Comparison of ENCODE assay signal across 23 cellular contexts in genomic region chr2:75564713-75565369, GRCh38. TPM values are rescaled to one million over a fixed set of nuclear protein-coding genes. Genes with fewer than 3 reads are reported as not detected.
DNase-seq lines count a peak whose midpoint lies in the region; ATAC-seq and TF ChIP-seq lines count a peak whose summit lies in the region.
"Had no signal": no experiment of that assay in that cellular context is flagged by ENCODE, and none has a peak within 500 bp of the region (broad histone marks: within the 10 kb centered on the region; RNA-seq: fewer than 3 reads in every experiment).

No MANE protein-coding gene starts in this region.

- H3K4me2 ChIP-seq in GM23248 (ENCODE audit: unreplicated experiment) (peak overlapping the region; percentile 50), SK-N-SH (peak overlapping the region; percentile 70), smooth muscle cell (no peak overlapping the region)
- H3K4me2 ChIP-seq: BLaER1 treated with 17β-estradiol and CSF1 and Interleukin-3, amounts not matched to agents 10 nM and 100 nM; GM23338 had no signal

- CTCF ChIA-PET in SK-N-SH (lab: Yijun Ruan, JAX), result interaction anchor here (1.1 to 2.4 kb wide), 5 partner anchors 25 to 101 kb away, joined by 3 to 12 read pairs (median 4); no protein-coding TSS in a partner anchor

- TF ChIP-seq CTCF in SK-N-SH (IDR thresholded peaks at IDR 0.05) (no peak), smooth muscle cell (IDR thresholded peaks at IDR 0.05; ENCODE audit: borderline replicate concordance, insufficient read depth, poor library complexity, severe bottlenecking) (no peak)

- 48 to 62% methylated on average over 4 of the region's 4 CpGs for WGBS in GM23248 (ENCODE audit: low coverage in 1 of 2, low lambda C conversion rate in 2 of 2, missing lambda C conversion rate in 2 of 2), 2 experiments
- WGBS in SK-N-SH (ENCODE audit: low lambda C conversion rate), result 66% methylated on average over 4 of the region's 4 CpGs
- WGBS in smooth muscle cell (ENCODE audit: low lambda C conversion rate), result 88% methylated on average over 4 of the region's 4 CpGs

- no peak overlapping the region for H3K4me3 ChIP-seq in GM23248
- no peak overlapping the region for H3K4me3 ChIP-seq in SK-N-SH (ENCODE audit: low read depth in 2 of 2, low read length in 1 of 2)
- H3K4me3 ChIP-seq in smooth muscle cell, result no peak overlapping the region
- H3K4me3 ChIP-seq: BLaER1 treated with 17β-estradiol and CSF1 and Interleukin-3, amounts not matched to agents 10 nM and 100 nM; GM23338; HAP-1; MG63; Peyer's patch; SJCRH30 had no signal

- peak overlapping the region; percentile 36 for H3K27ac ChIP-seq in GM23248
- H3K27ac ChIP-seq in SK-N-SH (ENCODE audit: low read depth in 2 of 2, low read length in 1 of 2), result peak overlapping the region; percentile 87 to 89
- H3K27ac ChIP-seq in smooth muscle cell (ENCODE audit: low read depth), result peak overlapping the region; percentile 58
- H3K27ac ChIP-seq: BLaER1 treated with 17β-estradiol and CSF1 and Interleukin-3, amounts not matched to agents 10 nM and 100 nM; Peyer's patch; SJCRH30 had no signal

- H3K36me3 ChIP-seq in GM23248 (ENCODE audit: low read depth) (no peaks in the 10 kb centered on the region), SK-N-SH (replicated peaks in 1 of 2; ENCODE audit: control insufficient read depth in 1 of 2, insufficient read depth in 2 of 2, low read length in 1 of 2) (no peaks in the 10 kb centered on the region), smooth muscle cell (ENCODE audit: low read depth) (no peaks in the 10 kb centered on the region)
- H3K36me3 ChIP-seq: BLaER1 treated with 17β-estradiol and CSF1 and Interleukin-3, amounts not matched to agents 10 nM and 100 nM; HAP-1; MG63; Peyer's patch; SJCRH30 had no signal

- H3K79me2 ChIP-seq in GM23248 (ENCODE audit: insufficient read depth), result peaks cover 9% of the 10 kb centered on the region
- H3K79me2 ChIP-seq in SK-N-SH (ENCODE audit: insufficient read depth), result peaks cover 58% of the 10 kb centered on the region
- no peaks in the 10 kb centered on the region for H3K79me2 ChIP-seq in smooth muscle cell (ENCODE audit: low read depth)

- H3K9ac ChIP-seq in GM23248 (peak overlapping the region; percentile 19; the same call in 1 of the 2 replicates), SK-N-SH (peak overlapping the region; percentile 51; the same call in 1 of the 2 replicates), smooth muscle cell (ENCODE audit: low read depth) (peak overlapping the region; percentile 1)
- H3K9ac ChIP-seq: BLaER1 treated with 17β-estradiol and CSF1 and Interleukin-3, amounts not matched to agents 10 nM and 100 nM had no signal

- TF ChIP-seq EP300 in SK-N-SH (IDR thresholded peaks at IDR 0.05; ENCODE audit: borderline replicate concordance in 1 of 2, low read depth in 1 of 2, low read length in 1 of 2), result no peak

- H2AFZ ChIP-seq in GM23248 (peak overlapping the region; percentile 18; the same call in 1 of the 2 replicates), SK-N-SH (ENCODE audit: low read depth) (peak overlapping the region; percentile 52), smooth muscle cell (ENCODE audit: low read depth) (no peak overlapping the region)
- H2AFZ ChIP-seq: GM23338 had no signal

- POLR2A ChIA-PET in SK-N-SH (lab: Yijun Ruan, JAX), result no interaction called here

- H3K27me3 ChIP-seq in GM23248 (replicated peaks; ENCODE audit: insufficient read depth) (no peaks in the 10 kb centered on the region), SK-N-SH (ENCODE audit: insufficient read depth) (no peaks in the 10 kb centered on the region), smooth muscle cell (ENCODE audit: low read depth) (no peaks in the 10 kb centered on the region)
- H3K27me3 ChIP-seq: MG63, Peyer's patch had no signal

- H3K9me2 ChIP-seq in GM23248 (ENCODE audit: insufficient read depth) (no peaks in the 10 kb centered on the region), SK-N-SH (no peaks in the 10 kb centered on the region)

- in situ Hi-C loops in GM23248 (cut with MboI), result no loop called here

- no peak for ATAC-seq in HG02981 (IDR thresholded peaks at IDR 0.05; ENCODE audit: unreplicated experiment)
- ATAC-seq: GM23338 had no signal

- no peaks in the 10 kb centered on the region for H4K20me1 ChIP-seq in GM23248 (ENCODE audit: insufficient read depth)
- no peaks in the 10 kb centered on the region for H4K20me1 ChIP-seq in SK-N-SH (ENCODE audit: insufficient read depth)
- H4K20me1 ChIP-seq in smooth muscle cell (ENCODE audit: low read depth), result no peaks in the 10 kb centered on the region
- H4K20me1 ChIP-seq: BLaER1 treated with 17β-estradiol and CSF1 and Interleukin-3, amounts not matched to agents 10 nM and 100 nM had no signal

- peaks cover 36% of the 10 kb centered on the region for H3K4me1 ChIP-seq in GM23248 (ENCODE audit: insufficient read depth)
- peaks cover 8 to 37% of the 10 kb centered on the region in 2 experiments for H3K4me1 ChIP-seq in SK-N-SH (ENCODE audit: control insufficient read depth in 1 of 2, insufficient read depth in 2 of 2, low read depth in 1 of 2, low read length in 1 of 2)
- peaks cover 16% of the 10 kb centered on the region for H3K4me1 ChIP-seq in smooth muscle cell (ENCODE audit: low read depth)
- H3K4me1 ChIP-seq: SJCRH30 had no signal

- no peak for TF ChIP-seq RAD21 in SK-N-SH (IDR thresholded peaks at IDR 0.05; ENCODE audit: low read length)

- peak; percentile 33 for DNase-seq in GM23248
- no peak for DNase-seq in SK-N-SH
- peak; percentile 22 for DNase-seq in glomerular visceral epithelial cell (ENCODE audit: extremely low spot score)
- no peak for DNase-seq in smooth muscle cell (lab: John Stamatoyannopoulos, UW; ENCODE audit: unreplicated experiment)
- DNase-seq in activated CD8-positive, alpha-beta memory T cell treated with anti-CD3 and anti-CD28 coated beads, Interleukin-2, amount 50 U/mL, for 48 hours, result no peak
- no peak for DNase-seq in NCI-H2196 treated with DMSO at 0.1 percent for 48 hours (lab: John Stamatoyannopoulos, UW; ENCODE audit: unreplicated experiment)
- DNase-seq: Caco-2; CD4-positive, alpha-beta memory T cell; DMS 273 treated with DMSO at 0.1 percent for 48 hours; DMS79 treated with DMSO at 0.1 percent for 48 hours; Kasumi-1; MG63; NCI-H1694 treated with DMSO at 0.1 percent for 48 hours; NCI-H2081 treated with DMSO at 0.1 percent for 48 hours; NCI-H2171 treated with DMSO at 0.1 percent for 48 hours; NCI-H446; Peyer's patch; SJCRH30 had no signal

- H3F3A ChIP-seq in GM23248 (ENCODE audit: insufficient read depth) (peaks cover 37% of the 10 kb centered on the region), SK-N-SH (replicated peaks; ENCODE audit: insufficient read depth) (peaks cover 38% of the 10 kb centered on the region), smooth muscle cell (ENCODE audit: low read depth) (peaks cover 21% of the 10 kb centered on the region)

- H3K9me3 ChIP-seq in GM23248 (ENCODE audit: low read depth) (no peaks in the 10 kb centered on the region), SK-N-SH (no peaks in the 10 kb centered on the region), smooth muscle cell (replicated peaks; ENCODE audit: low read depth) (no peaks in the 10 kb centered on the region)
- H3K9me3 ChIP-seq: Caco-2, HAP-1, MG63, Peyer's patch, SJCRH30 had no signal

TF ChIP-seq in SK-N-SH, 30 proteins besides CTCF, POLR2A, EP300 and RAD21:
- TF ChIP-seq CHD2 (IDR thresholded peaks at IDR 0.05; ENCODE audit: low read length, partially characterized antibody), result no peak
- TF ChIP-seq RCOR1 (IDR thresholded peaks at IDR 0.05; ENCODE audit: low read length), result no peak

RNA-seq across cellular contexts. Expression of gene EVA1A, which starts 4.1 kb away (rescaled TPM):
- total RNA-seq in GM23248 (2014; rRNA removed; shearing (Covaris generic)), result 95.6 and 126 TPM in 2 replicates
- 145 and 149 TPM in 2 replicates for polyA plus RNA-seq in GM23248 (2016; fragmentation: Nextera tagmentation; extraction: Ambion mirVana)
- polyA plus RNA-seq in SK-N-SH (2012; rRNA removed), result 79.0 and 93.0 TPM in 2 replicates
- 54.3 and 67.8 TPM in 2 replicates for polyA plus RNA-seq in SK-N-SH (2012; cell fraction: cytosol; rRNA removed)
- 76.0 and 133 TPM in 2 replicates for polyA plus RNA-seq in SK-N-SH (2012; cell fraction: nucleus; rRNA removed)
- total RNA-seq in smooth muscle cell, result 54.3 and 84.1 TPM in 2 replicates
- polyA plus RNA-seq in smooth muscle cell, result 72.8 and 89.2 TPM in 2 replicates
- total RNA-seq: CD4-positive, alpha-beta memory T cell; OCI-LY7; SJCRH30 had no signal
- polyA plus RNA-seq: CD4-positive, alpha-beta memory T cell had no signal

Comparison
In these comparisons a context has a peak if more than half of its experiments do, and no peak if none do; other contexts are left out.
1. DNase-seq: peak in GM23248 (single experiment) and glomerular visceral epithelial cell (single experiment); none in SK-N-SH (single experiment), smooth muscle cell (single experiment), activated CD8-positive, alpha-beta memory T cell treated with anti-CD3 and anti-CD28 coated beads, Interleukin-2, amount 50 U/mL, for 48 hours (single experiment) and NCI-H2196 treated with DMSO at 0.1 percent for 48 hours (single experiment).
2. H3K27ac ChIP-seq: peak in every context shown above with its lines; median percentile 88 in SK-N-SH; 58 in smooth muscle cell; 36 in GM23248.
3. H3K9ac ChIP-seq: peak in every context shown above with its lines; median percentile 51 in SK-N-SH; 19 in GM23248; 1 in smooth muscle cell.